ENCODE assay signal across 16 cellular contexts in the genomic region with DNA sequence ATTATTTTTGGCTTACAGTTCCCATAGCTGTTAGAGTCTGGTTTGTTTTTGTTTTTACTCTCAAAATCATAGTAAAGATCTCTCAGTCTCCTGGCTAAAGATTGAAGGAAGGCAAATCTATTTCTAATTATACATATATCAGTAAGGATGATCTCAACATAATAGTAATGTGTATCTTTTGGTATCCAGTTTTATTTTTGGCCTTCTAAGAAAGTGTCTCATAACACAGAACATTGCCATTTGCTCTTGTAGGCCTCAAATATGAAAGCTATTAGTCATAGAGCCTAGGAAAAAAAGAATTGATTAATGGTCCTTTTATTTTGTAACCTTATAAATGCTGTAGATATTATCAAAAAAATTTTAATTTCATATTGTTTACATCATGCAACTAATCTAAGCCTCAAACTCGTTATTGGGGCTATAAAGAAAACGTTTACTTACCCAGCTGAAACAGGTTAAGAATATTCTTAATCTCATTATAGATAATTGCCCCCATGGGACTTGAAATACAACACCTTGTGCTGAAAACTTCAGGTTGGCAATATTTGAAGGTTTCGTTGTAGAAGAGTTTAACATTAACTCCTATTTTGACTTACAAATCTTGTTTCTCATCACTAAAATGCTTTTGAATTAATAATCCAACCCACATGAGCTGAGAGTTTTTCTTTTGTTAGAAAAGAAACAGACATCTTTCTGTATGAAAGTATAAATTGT. TPM values are rescaled to one million over a fixed set of nuclear protein-coding genes. Genes with fewer than 3 reads are reported as not detected.
"Had no signal": no experiment of that assay in that cellular context is flagged by ENCODE, and none has a peak within 500 bp of the region (broad histone marks: within the 10 kb centered on the region; RNA-seq: fewer than 3 reads in every experiment).

No MANE protein-coding gene starts in this region.

- H3K27me3 ChIP-seq: gastroesophageal sphincter, left lung, ovary, stomach had no signal

- H3K9me3 ChIP-seq: gastroesophageal sphincter, left lung, ovary, stomach had no signal

- H3K36me3 ChIP-seq: ovary had no signal

- FAIRE-seq: astrocyte had no signal

- H3K4me3 ChIP-seq: coronary artery, gastroesophageal sphincter, left lung, ovary, stomach had no signal

- H3K27ac ChIP-seq: coronary artery, gastroesophageal sphincter, left lung, ovary, stomach had no signal

- DNase-seq: activated CD4-positive, alpha-beta T cell treated with anti-CD3 and anti-CD28 coated beads, Interleukin-2, amount 50 U/mL, for 4 hours; activated gamma-delta T cell treated with Interleukin-2 at 50 U/mL for 16 hours; activated naive CD8-positive, alpha-beta T cell treated with anti-CD3 and anti-CD28 coated beads, Interleukin-2, amount 10 ng/mL, durations not matched to agents 7 days and 5 days; activated T-cell treated with anti-CD3 and anti-CD28 coated beads, Interleukin-2, amount 50 U/mL, for 48 hours; effector CD4-positive, alpha-beta T cell; islet precursor cell; left lung; nephron progenitor cell; ovary; stimulated activated CD4-positive, alpha-beta T cell treated with anti-CD3 and anti-CD28 coated beads, Interleukin-4, amount 100 ng/mL, for 4 hours; stomach had no signal

- H3K4me1 ChIP-seq: gastroesophageal sphincter, left lung, stomach had no signal

- ATAC-seq: activated CD4-positive, CD25-positive, alpha-beta regulatory T cell treated with anti-CD3 and anti-CD28 coated beads, Interleukin-2, amount 50 U/mL, for 24 hours; activated CD8-positive, alpha-beta memory T cell treated with anti-CD3 and anti-CD28 coated beads, Interleukin-2, amount 10 ng/mL, durations not matched to agents 7 days and 5 days; gastroesophageal sphincter; left lung had no signal

RNA-seq across cellular contexts. Expression of a gene that starts 54.3 kb away (rescaled TPM):
- total RNA-seq: astrocyte had no signal
